ENCODE assay signal across 20 cellular contexts in genomic region chr12:3679831-3680230, GRCh38.
"Had no signal": no experiment of that assay in that cellular context is flagged by ENCODE, and none has a peak within 500 bp of the region (broad histone marks: within the 10 kb centered on the region; RNA-seq: fewer than 3 reads in every experiment).

No MANE protein-coding gene starts in this region.

- H3K27me3 ChIP-seq: colonic mucosa, esophagus squamous epithelium, gastrocnemius medialis, heart right ventricle, left lung had no signal

- H3K4me3 Mint-ChIP-seq: dendritic cell treated with granulocyte-macrophage colony-stimulating factor and Interleukin-4, amounts not matched to agents 40 ng/mL and 50 ng/mL, for 4 days; mesothelial cell of epicardium; naive B cell had no signal

- H3K36me3 ChIP-seq: esophagus squamous epithelium, gastrocnemius medialis had no signal

- H3K4me1 Mint-ChIP-seq: naive B cell had no signal

- H3K27ac Mint-ChIP-seq: dendritic cell treated with granulocyte-macrophage colony-stimulating factor and Interleukin-4, amounts not matched to agents 40 ng/mL and 50 ng/mL, for 4 days; mesothelial cell of epicardium had no signal

- DNase-seq: colonic mucosa; cortex of kidney; effector CD8-positive, alpha-beta T cell; esophagus squamous epithelium; foreskin fibroblast; foreskin melanocyte; gastrocnemius medialis; glutamatergic neuron; head of caudate nucleus; heart right ventricle; hippocampal formation; left cardiac atrium; left lung; left ventricle myocardium superior; lower lobe of right lung; mesenchymal stem cell; mucosa of descending colon; naive B cell had no signal

- H3K27ac ChIP-seq: colonic mucosa, esophagus squamous epithelium, gastrocnemius medialis, heart right ventricle, left lung, lower lobe of right lung had no signal

- ATAC-seq: gastrocnemius medialis, heart right ventricle, left cardiac atrium, left lung, left ventricle myocardium superior, lower lobe of right lung, mucosa of descending colon had no signal

- H3K4me3 ChIP-seq: colonic mucosa, esophagus squamous epithelium, gastrocnemius medialis, heart right ventricle, left lung, lower lobe of right lung, mucosa of descending colon had no signal

- H3K9me3 ChIP-seq: colonic mucosa, esophagus squamous epithelium, gastrocnemius medialis, heart right ventricle, left lung, lower lobe of right lung, mucosa of descending colon had no signal

- H3K4me1 ChIP-seq: colonic mucosa, esophagus squamous epithelium, left lung, lower lobe of right lung had no signal

- H3K36me3 Mint-ChIP-seq: mesothelial cell of epicardium had no signal

- H3K27me3 Mint-ChIP-seq: dendritic cell treated with granulocyte-macrophage colony-stimulating factor and Interleukin-4, amounts not matched to agents 40 ng/mL and 50 ng/mL, for 4 days; naive B cell had no signal

- H3K9me3 Mint-ChIP-seq: dendritic cell treated with granulocyte-macrophage colony-stimulating factor and Interleukin-4, amounts not matched to agents 40 ng/mL and 50 ng/mL, for 4 days; mesothelial cell of epicardium; naive B cell had no signal
